12 cellular contexts compared by ENCODE assay signal in genomic region chr14:71021347-71022014, GRCh38.
A peak's percentile ranks its signal among the peaks of the same experiment; 100 is the strongest.
DNase-seq lines count a peak whose midpoint lies in the region; ATAC-seq, FAIRE-seq and TF ChIP-seq lines count a peak whose summit lies in the region.
"Had no signal": no experiment of that assay in that cellular context is flagged by ENCODE, and none has a peak within 500 bp of the region (broad histone marks: within the 10 kb centered on the region; RNA-seq: fewer than 3 reads in every experiment).

No MANE protein-coding gene starts in this region.

- no TSS peak for BruUV-seq in mammary epithelial cell (replicated peaks; lab: Mats Ljungman, UMichigan)

- H3K79me2 ChIP-seq in Loucy (ENCODE audit: insufficient read depth, low read length) (no peaks in the 10 kb centered on the region), mammary epithelial cell (ENCODE audit: insufficient read depth, low read length) (peaks cover 7% of the 10 kb centered on the region), osteoblast (ENCODE audit: insufficient read depth, low read length) (no peaks in the 10 kb centered on the region)

- H3K4me2 ChIP-seq in Loucy (ENCODE audit: low read depth, low read length, poor library complexity, severe bottlenecking) (peak overlapping the region; percentile 65), mammary epithelial cell (ENCODE audit: insufficient read depth, low read depth, low read length) (peak overlapping the region; percentile 19), osteoblast (ENCODE audit: insufficient read depth, low read length) (peak overlapping the region; percentile 67)

- H3K36me3 ChIP-seq in Loucy (ENCODE audit: insufficient read depth, low read length) = peaks cover 30% of the 10 kb centered on the region
- peaks cover 17% of the 10 kb centered on the region for H3K36me3 ChIP-seq in mammary epithelial cell (ENCODE audit: insufficient read depth, low read length)
- H3K36me3 ChIP-seq in osteoblast (ENCODE audit: insufficient read depth, low read length) = peaks cover 19% of the 10 kb centered on the region

- DNase-seq in NCI-H2196 (lab: John Stamatoyannopoulos, UW; ENCODE audit: unreplicated experiment) = peak; percentile 20
- DNase-seq in NCI-H2196 treated with DMSO at 0.1 percent for 48 hours (lab: John Stamatoyannopoulos, UW; ENCODE audit: unreplicated experiment) = no peak
- DNase-seq in mammary epithelial cell = peak; percentile 87
- no peak for DNase-seq in osteoblast (ENCODE audit: insufficient read length, low spot score, missing footprints)
- no peak for DNase-seq in NCI-H524 treated with DMSO at 0.1 percent for 48 hours (lab: John Stamatoyannopoulos, UW)
- no peak for DNase-seq in RCC 7860 (ENCODE audit: low spot score)
- DNase-seq: activated CD8-positive, alpha-beta memory T cell treated with anti-CD3 and anti-CD28 coated beads, Interleukin-2, amount 50 U/mL, for 48 hours; left cardiac atrium; RPMI8226; sigmoid colon had no signal

- intact Hi-C loops in mammary epithelial cell (cut with micrococcal nuclease) = no loop called here

- no peak for FAIRE-seq in RCC 7860 (lab: Jason Lieb, UNC)

- no peaks in the 10 kb centered on the region for H3K9me2 ChIP-seq in Loucy (replicated peaks; ENCODE audit: low read depth, low read length)

- in situ Hi-C loops in mammary epithelial cell (cut with MboI; ENCODE audit: low sequenced_read_pairs in 2 of 2) = no loop called here

- H3K9me3 ChIP-seq in Loucy (ENCODE audit: insufficient read depth, low read depth, low read length) = no peaks in the 10 kb centered on the region
- peaks cover 2% of the 10 kb centered on the region for H3K9me3 ChIP-seq in mammary epithelial cell (replicated peaks; ENCODE audit: insufficient read depth, low read length)
- H3K9me3 ChIP-seq in osteoblast (ENCODE audit: low read depth, low read length) = no peaks in the 10 kb centered on the region
- H3K9me3 ChIP-seq: sigmoid colon had no signal

- no peak overlapping the region for H3K27ac ChIP-seq in mammary epithelial cell (ENCODE audit: insufficient read depth, low read depth, low read length)
- peak overlapping the region; percentile 55 for H3K27ac ChIP-seq in osteoblast (ENCODE audit: low read depth, low read length)

- H3F3A ChIP-seq in Loucy (ENCODE audit: low read depth) = peaks cover 2% of the 10 kb centered on the region; the same call in 1 of the 2 replicates

- CTCF ChIA-PET in mammary epithelial cell (lab: Charles Lee; ENCODE audit: low non-redundant PET) = no interaction called here

- dilution Hi-C loops in mammary epithelial cell (cut with HindIII; ENCODE audit: low sequenced_read_pairs) = no loop called here

- H3K9ac ChIP-seq in Loucy (ENCODE audit: low read depth, low read length, poor library complexity, severe bottlenecking) (no peak overlapping the region), mammary epithelial cell (ENCODE audit: insufficient read depth, low read length) (no peak overlapping the region)

- H3K27me3 ChIP-seq in Loucy (ENCODE audit: insufficient read depth, low read length, poor library complexity, severe bottlenecking) (no peaks in the 10 kb centered on the region), mammary epithelial cell (ENCODE audit: insufficient read depth, low read length) (no peaks in the 10 kb centered on the region), osteoblast (ENCODE audit: insufficient read depth, low read length) (no peaks in the 10 kb centered on the region)
- H3K27me3 ChIP-seq: sigmoid colon had no signal

- H2AFZ ChIP-seq in Loucy (ENCODE audit: low read length) = no peak overlapping the region
- H2AFZ ChIP-seq in mammary epithelial cell (ENCODE audit: low read depth, low read length) = no peak overlapping the region
- no peak overlapping the region for H2AFZ ChIP-seq in osteoblast (ENCODE audit: low read length)

- H3K4me3 ChIP-seq in Loucy (ENCODE audit: low read length, poor library complexity, severe bottlenecking) (peak overlapping the region; percentile 27), mammary epithelial cell (replicated peaks in 1 of 3; ENCODE audit: insufficient read depth in 1 of 3, low read depth in 2 of 3, low read length in 3 of 3) (no peak overlapping the region), osteoblast (ENCODE audit: insufficient read depth, low read length) (peak overlapping the region; percentile 24)
- H3K4me3 ChIP-seq: sigmoid colon had no signal

- WGBS in mammary epithelial cell (ENCODE audit: low coverage, missing lambda C conversion rate) = 10% methylated on average over 1 of the region's 1 CpG

- H4K20me1 ChIP-seq in Loucy (ENCODE audit: insufficient read depth, low read length, poor library complexity, severe bottlenecking) (no peaks in the 10 kb centered on the region), mammary epithelial cell (ENCODE audit: insufficient read depth, low read length) (no peaks in the 10 kb centered on the region), osteoblast (ENCODE audit: insufficient read depth, low read length) (peaks cover 7% of the 10 kb centered on the region)

- TF ChIP-seq CTCF in Loucy (conservative IDR thresholded peaks at IDR 0.05; ENCODE audit: low read length) (no peak), mammary epithelial cell (conservative IDR thresholded peaks at IDR 0.05 in 1 of 2, IDR thresholded peaks at IDR 0.05 in 1 of 2; ENCODE audit: extremely low read depth in 1 of 2, insufficient read depth in 1 of 2, low read depth in 1 of 2, low read length in 2 of 2) (no peak), osteoblast (IDR thresholded peaks at IDR 0.05; ENCODE audit: extremely low read depth, low read depth, low read length) (no peak)

- no peak for ATAC-seq in HG02798 (IDR thresholded peaks at IDR 0.05; ENCODE audit: poor library complexity, unreplicated experiment)
- ATAC-seq: left cardiac atrium had no signal

- peaks cover 19% of the 10 kb centered on the region for H3K4me1 ChIP-seq in Loucy (ENCODE audit: insufficient read depth, low read length, poor library complexity, severe bottlenecking)
- peaks cover 7% of the 10 kb centered on the region for H3K4me1 ChIP-seq in mammary epithelial cell (ENCODE audit: insufficient read depth, low read length)
- H3K4me1 ChIP-seq in osteoblast (ENCODE audit: insufficient read depth, low read length) = peaks cover 15% of the 10 kb centered on the region

Comparison
In these comparisons a context has a peak if more than half of its experiments do, and no peak if none do; other contexts are left out.
1. DNase-seq: peak in NCI-H2196 (single experiment) and mammary epithelial cell (single experiment); none in NCI-H2196 treated with DMSO at 0.1 percent for 48 hours (single experiment), osteoblast (single experiment), NCI-H524 treated with DMSO at 0.1 percent for 48 hours (single experiment) and RCC 7860 (single experiment).
2. H3K4me3 ChIP-seq: peak in Loucy (single experiment) and osteoblast (single experiment); none in mammary epithelial cell (0 of 3).
3. Peak in every context shown above with its lines, with median percentiles within 50 percentile points of each other: H3K4me2 ChIP-seq.